In genomic region chr1:154863702-154864174, GRCh38 we compare ENCODE assay signal across 1 cellular context.
TF ChIP-seq lines count a peak whose summit lies in the region.

No MANE protein-coding gene starts in this region.

TF ChIP-seq in K562, 482 proteins besides CTCF, POLR2A, EP300 and RAD21 (continued from another document):
- TF ChIP-seq CTBP1 (IDR thresholded peaks at IDR 0.05; ENCODE audit: borderline replicate concordance) (0 out of 2 replicates have a peak, but pooled peaks have one; percentile 36), E2F1 (CRISPR knock-in tag; IDR thresholded peaks at IDR 0.05) (no peak), KDM1A (IDR thresholded peaks at IDR 0.05) (no peak), ZBTB33 (CRISPR knock-in tag; IDR thresholded peaks at IDR 0.05) (peak; percentile 46; the same call in 1 of the 2 replicates), TFE3 (CRISPR knock-in tag; IDR thresholded peaks at IDR 0.05) (no peak), PKNOX1 (IDR thresholded peaks at IDR 0.05) (0 out of 2 replicates have a peak, but pooled peaks have one; percentile 8), NRF1 (conservative IDR thresholded peaks at IDR 0.05 in 1 of 2, IDR thresholded peaks at IDR 0.05 in 1 of 2) (0 out of 4 replicates have a peak, but pooled peaks of 1 of the 2 experiments have one; percentile 13), MEIS2 (IDR thresholded peaks at IDR 0.05; ENCODE audit: partially characterized antibody) (peak; percentile 68), RCOR1 (IDR thresholded peaks at IDR 0.05; ENCODE audit: borderline replicate concordance in 1 of 2, low read depth in 2 of 2, low read length in 2 of 2) (0 out of 4 replicates have a peak, but pooled peaks of 1 of the 2 experiments have one; percentile 5), KDM4B (IDR thresholded peaks at IDR 0.05; ENCODE audit: borderline replicate concordance in 2 of 2, low read depth in 1 of 2) (0 out of 4 replicates have a peak, but pooled peaks of 1 of the 2 experiments have one; percentile 48), U2AF1 (optimal IDR thresholded peaks at IDR 0.05; ENCODE audit: low read depth, low read length) (no peak)
